In genomic region chr1:228542981-228543380, GRCh38 we compare ENCODE assay signal across 32 cellular contexts.
"Had no signal": no experiment of that assay in that cellular context is flagged by ENCODE, and none has a peak within 500 bp of the region (broad histone marks: within the 10 kb centered on the region; RNA-seq: fewer than 3 reads in every experiment).

No MANE protein-coding gene starts in this region.

- H3K27ac Mint-ChIP-seq: activated B cell treated with CpG ODN at 0.5 μM for 24 hours; activated CD4-positive, alpha-beta memory T cell treated with anti-CD3 and anti-CD28 coated beads, Interleukin-2, amount 10 ng/mL, durations not matched to agents 7 days and 5 days; activated CD4-positive, alpha-beta T cell treated with anti-CD3 and anti-CD28 coated beads, Interleukin-2, amount 10 ng/mL, durations not matched to agents 24 days and 14 days; activated naive CD8-positive, alpha-beta T cell; activated T-cell treated with anti-CD3 and anti-CD28 coated beads, Interleukin-2, amount 50 U/mL, for 24 hours; activated T-cell treated with anti-CD3 and anti-CD28 coated beads, Interleukin-2, amount 50 U/mL, for 72 hours; dendritic cell treated with granulocyte-macrophage colony-stimulating factor and Interleukin-4, amounts not matched to agents 40 ng/mL and 50 ng/mL, for 4 days; endodermal cell; T-cell; T-helper 1 cell treated with Interleukin-12 subunit alpha and Interleukin-12 subunit beta and Interleukin-4 antibody, amounts not matched to agents 30 μg/mL and 1 μg/mL, for 36 hours had no signal

- H3K4me3 ChIP-seq: coronary artery, dorsolateral prefrontal cortex had no signal

- H3K27me3 ChIP-seq: brain microvascular endothelial cell had no signal

- H3K4me3 Mint-ChIP-seq: activated B cell treated with CpG ODN at 0.5 μM for 24 hours; activated CD4-positive, alpha-beta memory T cell treated with anti-CD3 and anti-CD28 coated beads, Interleukin-2, amount 10 ng/mL, durations not matched to agents 7 days and 5 days; activated CD4-positive, alpha-beta T cell treated with anti-CD3 and anti-CD28 coated beads, Interleukin-2, amount 10 ng/mL, durations not matched to agents 24 days and 14 days; activated naive CD8-positive, alpha-beta T cell; activated T-cell treated with anti-CD3 and anti-CD28 coated beads, Interleukin-2, amount 50 U/mL, for 24 hours; activated T-cell treated with anti-CD3 and anti-CD28 coated beads, Interleukin-2, amount 50 U/mL, for 72 hours; dendritic cell treated with granulocyte-macrophage colony-stimulating factor and Interleukin-4, amounts not matched to agents 40 ng/mL and 50 ng/mL, for 4 days; endodermal cell; T-cell; T-helper 1 cell treated with Interleukin-12 subunit alpha and Interleukin-12 subunit beta and Interleukin-4 antibody, amounts not matched to agents 30 μg/mL and 1 μg/mL, for 36 hours had no signal

- DNase-seq: activated B cell treated with CpG ODN at 0.5 μM for 24 hours; activated CD4-positive, alpha-beta memory T cell treated with anti-CD3 and anti-CD28 coated beads, Interleukin-2, amount 10 ng/mL, durations not matched to agents 7 days and 5 days; activated CD4-positive, alpha-beta T cell treated with anti-CD3 and anti-CD28 coated beads, Interleukin-2, amount 10 ng/mL, durations not matched to agents 24 days and 14 days; activated CD8-positive, alpha-beta memory T cell treated with anti-CD3 and anti-CD28 coated beads, Interleukin-2, amount 50 U/mL, for 48 hours; activated gamma-delta T cell; activated naive CD4-positive, alpha-beta T cell treated with anti-CD3 and anti-CD28 coated beads, Interleukin-2, amount 50 U/mL, for 16 hours; activated naive CD4-positive, alpha-beta T cell treated with Interleukin-2 at 50 U/mL for 16 hours; activated T-cell treated with anti-CD3 and anti-CD28 coated beads for 4 hours; activated T-cell treated with anti-CD3 and anti-CD28 coated beads, Interleukin-2, amount 50 U/mL, for 24 hours; activated T-cell treated with anti-CD3 and anti-CD28 coated beads, Interleukin-2, amount 50 U/mL, for 72 hours; amniotic stem cell; anterior cingulate cortex; brain microvascular endothelial cell; caudate nucleus; cerebellar nuclear complex; dorsolateral prefrontal cortex; effector memory CD4-positive, alpha-beta T cell; endodermal cell; foreskin fibroblast; head of caudate nucleus; T-cell; T1000; WERI-Rb-1 had no signal

- H3K4me1 Mint-ChIP-seq: activated B cell treated with CpG ODN at 0.5 μM for 24 hours; activated CD4-positive, alpha-beta memory T cell treated with anti-CD3 and anti-CD28 coated beads, Interleukin-2, amount 10 ng/mL, durations not matched to agents 7 days and 5 days; activated CD4-positive, alpha-beta T cell treated with anti-CD3 and anti-CD28 coated beads, Interleukin-2, amount 10 ng/mL, durations not matched to agents 24 days and 14 days; endodermal cell; T-cell had no signal

- H3K36me3 ChIP-seq: brain microvascular endothelial cell, WERI-Rb-1 had no signal

- H3K36me3 Mint-ChIP-seq: activated naive CD8-positive, alpha-beta T cell; T-cell had no signal

- H3K9me3 Mint-ChIP-seq: activated T-cell treated with anti-CD3 and anti-CD28 coated beads, Interleukin-2, amount 50 U/mL, for 24 hours; T-cell had no signal

- ATAC-seq: activated CD4-positive, CD25-positive, alpha-beta regulatory T cell treated with anti-CD3 and anti-CD28 coated beads, Interleukin-2, amount 50 U/mL, for 24 hours; activated T-cell treated with anti-CD3 and anti-CD28 coated beads, Interleukin-2, amount 50 U/mL, for 72 hours; esophagus mucosa; T-cell had no signal

- H3K27me3 Mint-ChIP-seq: activated CD4-positive, alpha-beta memory T cell treated with anti-CD3 and anti-CD28 coated beads, Interleukin-2, amount 10 ng/mL, durations not matched to agents 7 days and 5 days; activated CD4-positive, alpha-beta T cell treated with anti-CD3 and anti-CD28 coated beads, Interleukin-2, amount 10 ng/mL, durations not matched to agents 24 days and 14 days had no signal

- FAIRE-seq: astrocyte, bronchial epithelial cell, frontal cortex had no signal

- H3K27ac ChIP-seq: brain microvascular endothelial cell, coronary artery, dorsolateral prefrontal cortex, WERI-Rb-1 had no signal
